In genomic region chr2:70926042-70926441, GRCh38 we compare ENCODE assay signal across 26 cellular contexts. TPM values are rescaled to one million over a fixed set of nuclear protein-coding genes. Genes with fewer than 3 reads are reported as not detected.
"Had no signal": no experiment of that assay in that cellular context is flagged by ENCODE, and none has a peak within 500 bp of the region (broad histone marks: within the 10 kb centered on the region; RNA-seq: fewer than 3 reads in every experiment).

No MANE protein-coding gene starts in this region.

- H3K9me3 Mint-ChIP-seq: activated naive CD4-positive, alpha-beta T cell treated with anti-CD3 and anti-CD28 coated beads, Interleukin-2, amount 50 U/mL, for 24 hours; activated T-cell treated with anti-CD3 and anti-CD28 coated beads, Interleukin-2, amount 50 U/mL, for 4 hours; effector memory CD8-positive, alpha-beta T cell; mesothelial cell of epicardium; nephron progenitor cell; stimulated activated naive CD8-positive, alpha-beta T cell treated with anti-CD3 and anti-CD28 coated beads, Interleukin-15, amount 100 ng/mL, for 72 hours; T-cell had no signal

- H3K36me3 ChIP-seq: adrenal gland, lower lobe of right lung, prostate gland, right atrium auricular region, suprapubic skin, transverse colon had no signal

- H3K27ac ChIP-seq: adrenal gland, epithelial cell of prostate, lower lobe of right lung, prostate gland, right atrium auricular region, skin epidermis, suprapubic skin, transverse colon had no signal

- H3K36me3 Mint-ChIP-seq: activated naive CD4-positive, alpha-beta T cell treated with anti-CD3 and anti-CD28 coated beads, Interleukin-2, amount 50 U/mL, for 24 hours; mesothelial cell of epicardium; T-cell had no signal

- H3K27ac Mint-ChIP-seq: activated naive CD4-positive, alpha-beta T cell treated with anti-CD3 and anti-CD28 coated beads, Interleukin-2, amount 50 U/mL, for 24 hours; effector memory CD8-positive, alpha-beta T cell; mesothelial cell of epicardium; nephron progenitor cell; stimulated activated naive CD8-positive, alpha-beta T cell treated with anti-CD3 and anti-CD28 coated beads, Interleukin-15, amount 100 ng/mL, for 72 hours; T-cell had no signal

- H3K4me1 Mint-ChIP-seq: activated naive CD4-positive, alpha-beta T cell treated with anti-CD3 and anti-CD28 coated beads, Interleukin-2, amount 50 U/mL, for 24 hours; mesothelial cell of epicardium; T-cell had no signal

- H3K27me3 ChIP-seq: adrenal gland, right atrium auricular region had no signal

- DNase-seq: activated CD4-positive, alpha-beta T cell treated with anti-CD3 and anti-CD28 coated beads, Interleukin-2, amount 50 U/mL, for 1 hour; activated T-cell treated with anti-CD3 and anti-CD28 coated beads, Interleukin-2, amount 50 U/mL, for 4 hours; effector memory CD8-positive, alpha-beta T cell; foreskin fibroblast; hippocampal formation; left colon; lower lobe of right lung; nephron progenitor cell; occipital lobe; stimulated activated naive CD8-positive, alpha-beta T cell treated with anti-CD3 and anti-CD28 coated beads, Interleukin-15, amount 100 ng/mL, for 72 hours; T1000; transverse colon had no signal

- H3K9me3 ChIP-seq: adrenal gland, lower lobe of right lung, prostate gland, right atrium auricular region, suprapubic skin, transverse colon had no signal

- H3K27me3 Mint-ChIP-seq: activated naive CD4-positive, alpha-beta T cell treated with anti-CD3 and anti-CD28 coated beads, Interleukin-2, amount 50 U/mL, for 24 hours had no signal

- H3K4me3 ChIP-seq: adrenal gland, lower lobe of right lung, prostate gland, right atrium auricular region, skin epidermis, suprapubic skin, transverse colon had no signal

- H3K4me3 Mint-ChIP-seq: activated naive CD4-positive, alpha-beta T cell treated with anti-CD3 and anti-CD28 coated beads, Interleukin-2, amount 50 U/mL, for 24 hours; activated T-cell treated with anti-CD3 and anti-CD28 coated beads, Interleukin-2, amount 50 U/mL, for 4 hours; effector memory CD8-positive, alpha-beta T cell; mesothelial cell of epicardium; nephron progenitor cell; stimulated activated naive CD8-positive, alpha-beta T cell treated with anti-CD3 and anti-CD28 coated beads, Interleukin-15, amount 100 ng/mL, for 72 hours; T-cell had no signal

- ATAC-seq: activated T-cell treated with anti-CD3 and anti-CD28 coated beads, Interleukin-2, amount 50 U/mL, for 4 hours; effector memory CD8-positive, alpha-beta T cell; left colon; lower lobe of right lung; SK-N-SH treated with all-trans-retinoic acid at 6 μM for 48 hours; stimulated activated naive CD8-positive, alpha-beta T cell treated with anti-CD3 and anti-CD28 coated beads, Interleukin-15, amount 100 ng/mL, for 72 hours; T-cell had no signal

- H3K4me1 ChIP-seq: adrenal gland, lower lobe of right lung, prostate gland, right atrium auricular region, suprapubic skin, transverse colon had no signal

RNA-seq across cellular contexts. Expression of gene ATP6V1B1, which starts 9.7 kb away (rescaled TPM):
- total RNA-seq: activated T-cell treated with anti-CD3 and anti-CD28 coated beads, Interleukin-2, amount 50 U/mL, for 4 hours; bronchial epithelial cell; cerebellum; dermis microvascular lymphatic vessel endothelial cell; glomerular endothelial cell; left colon; mesothelial cell of epicardium; occipital lobe; right atrium auricular region; T-cell; transverse colon had no signal

RNA-seq across cellular contexts. Expression of gene VAX2, which starts 25.7 kb away (rescaled TPM):
- total RNA-seq: bronchial epithelial cell, dermis microvascular lymphatic vessel endothelial cell, left colon, lower lobe of right lung, T-cell, transverse colon had no signal

RNA-seq across cellular contexts. Expression of gene ANKRD53, which starts 52.4 kb away (rescaled TPM):
- total RNA-seq: activated T-cell treated with anti-CD3 and anti-CD28 coated beads, Interleukin-2, amount 50 U/mL, for 4 hours; bronchial epithelial cell had no signal
